21 cellular contexts compared by ENCODE assay signal in genomic region chrX:28946846-28947245, GRCh38.
"Had no signal": no experiment of that assay in that cellular context is flagged by ENCODE, and none has a peak within 500 bp of the region (broad histone marks: within the 10 kb centered on the region; RNA-seq: fewer than 3 reads in every experiment).

No MANE protein-coding gene starts in this region.

- FAIRE-seq: keratinocyte had no signal

- DNase-seq: cortex of kidney; dorsolateral prefrontal cortex; effector CD8-positive, alpha-beta T cell; gastrocnemius medialis; glutamatergic neuron; left ventricle myocardium inferior; mesenchymal stem cell; midbrain; nephron progenitor cell; psoas muscle; retina; right lobe of liver; stimulated activated CD4-positive, alpha-beta T cell treated with anti-CD3 and anti-CD28 coated beads, Interleukin-4, amount 100 ng/mL, for 1 hour; testis; upper lobe of right lung had no signal

- ATAC-seq: esophagus mucosa; gastrocnemius medialis; psoas muscle; right lobe of liver; stimulated activated memory B cell treated with anti-CD40 and anti-IgM and Interleukin-4, amounts not matched to agents 10 μg/mL and 1 μg/mL and 100 μg/mL, for 72 hours; upper lobe of right lung had no signal

- H3K4me3 ChIP-seq: dorsolateral prefrontal cortex, gastrocnemius medialis, left ventricle myocardium inferior, lung, psoas muscle, right lobe of liver, testis, tibial nerve, upper lobe of right lung, vagina had no signal
